ENCODE assay signal across 8 cellular contexts in the genomic region with DNA sequence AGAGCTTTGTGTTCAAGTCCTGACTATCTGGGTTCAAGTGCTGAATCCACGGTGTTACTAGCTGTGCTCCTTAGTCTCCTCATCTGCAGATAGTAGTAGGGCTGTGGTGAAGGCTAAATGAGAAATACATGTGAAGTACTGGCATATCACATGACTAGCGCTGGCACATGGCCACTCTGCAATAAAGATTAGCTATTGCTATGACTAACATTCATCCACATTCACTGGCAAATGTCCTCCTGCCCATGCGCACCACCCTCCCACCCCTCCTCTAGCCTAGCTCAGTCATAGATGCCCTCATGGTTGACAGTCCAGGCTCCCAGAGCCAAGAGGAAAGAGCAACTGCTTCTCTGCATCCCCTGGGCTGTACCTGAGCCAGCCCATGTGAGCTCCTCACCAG. TPM values are rescaled to one million over a fixed set of nuclear protein-coding genes. Genes with fewer than 3 reads are reported as not detected.
A peak's percentile ranks its signal among the peaks of the same experiment; 100 is the strongest.
DNase-seq lines count a peak whose midpoint lies in the region; ATAC-seq and TF ChIP-seq lines count a peak whose summit lies in the region.
"Had no signal": no experiment of that assay in that cellular context is flagged by ENCODE, and none has a peak within 500 bp of the region (broad histone marks: within the 10 kb centered on the region; RNA-seq: fewer than 3 reads in every experiment).

No MANE protein-coding gene starts in this region.

- peak overlapping the region in 3 of 4 donors; percentile 61 to 82 (median 80) for H3K27ac ChIP-seq in gastroesophageal sphincter
- H3K27ac ChIP-seq in transverse colon: peak overlapping the region in 3 of 4 donors; percentile 13 to 59 (median 36)

- WGBS in gastroesophageal sphincter (ENCODE audit: low coverage in 1 of 2), 2 donors: 21% methylated on average over 3 of the region's 3 CpGs; no CpG with 5 or more reads in 1 of the 2 donors
- WGBS in transverse colon (ENCODE audit: low coverage in 1 of 2), 2 donors: 33 to 37% methylated on average over 1 to 3 of the region's 3 CpGs

- no peak for TF ChIP-seq EP300 in gastroesophageal sphincter (IDR thresholded peaks at IDR 0.05)
- TF ChIP-seq EP300 in transverse colon (IDR thresholded peaks at IDR 0.05; ENCODE audit: low read depth): no peak

- no peaks in the 10 kb centered on the region for H3K9me3 ChIP-seq in gastroesophageal sphincter
- H3K9me3 ChIP-seq in transverse colon: no peaks in the 10 kb centered on the region

- TF ChIP-seq CTCF in gastroesophageal sphincter (IDR thresholded peaks at IDR 0.05): no peak
- TF ChIP-seq CTCF in transverse colon (IDR thresholded peaks at IDR 0.05): no peak
- no peak for TF ChIP-seq CTCF in GM13977 (IDR thresholded peaks at IDR 0.05; ENCODE audit: extremely low read depth, insufficient read depth, missing control alignments)

- H3K36me3 ChIP-seq in gastroesophageal sphincter: peaks cover 0 to 23% of the 10 kb centered on the region in 2 donors
- H3K36me3 ChIP-seq in transverse colon: peaks cover 0 to 9% (median 2%) of the 10 kb centered on the region in 4 donors

- H3K27me3 ChIP-seq in gastroesophageal sphincter (no peaks in the 10 kb centered on the region), transverse colon (no peaks in the 10 kb centered on the region)

- no peak for TF ChIP-seq POLR2A in gastroesophageal sphincter (IDR thresholded peaks at IDR 0.05)
- TF ChIP-seq POLR2A in transverse colon (IDR thresholded peaks at IDR 0.05): no peak

- intact Hi-C loops in transverse colon (cut with DNase I; ENCODE audit: low total_unique reads): no loop called here

- in situ Hi-C loops in transverse colon (cut with MboI; ENCODE audit: low pct_ligation_motif_present in 1 of 4, low pct_unique_long_range_greater_than_20kb in 1 of 4, low sequenced_read_pairs in 3 of 4) (no loop called here), GM13977 (cut with MboI; ENCODE audit: low pct_unique_long_range_greater_than_20kb, low sequenced_read_pairs, unreplicated experiment) (loop anchor here (25.0 kb wide), 1 partner anchor 279 kb away; no protein-coding TSS in a partner anchor)

- H3K4me1 ChIP-seq in gastroesophageal sphincter (peaks cover 4 to 52% (median 28%) of the 10 kb centered on the region in 3 donors), transverse colon (peaks cover 0 to 35% (median 16%) of the 10 kb centered on the region in 4 donors)

- no peak overlapping the region for H3K4me3 ChIP-seq in gastroesophageal sphincter
- H3K4me3 ChIP-seq in transverse colon: no peak overlapping the region

- peak; percentile 93 for DNase-seq in HS-5 (ENCODE audit: low read depth)
- peak; percentile 91 for DNase-seq in T1000 (lab: John Stamatoyannopoulos, UW)
- DNase-seq in transverse colon: peak; percentile 92
- no peak for DNase-seq in GM13977 (ENCODE audit: low spot score)
- no peak for DNase-seq in activated CD8-positive, alpha-beta memory T cell treated with anti-CD3 and anti-CD28 coated beads for 24 hours

- no peak for ATAC-seq in gastroesophageal sphincter
- ATAC-seq in HG03139 (IDR thresholded peaks at IDR 0.05; ENCODE audit: unreplicated experiment): no peak

RNA-seq across cellular contexts. Expression of a gene that starts 8.5 kb away (rescaled TPM):
- 10 to 100 TPM; 43.3 to 57.8 (median 50.6) TPM for total RNA-seq in gastroesophageal sphincter
- total RNA-seq in transverse colon: 1 to 10 TPM; 1.2 to 5.4 (median 1.7) TPM
- total RNA-seq: T-helper 1 cell treated with Interleukin-12 subunit alpha and Interleukin-12 subunit beta and Interleukin-4 antibody, amounts not matched to agents 30 ng/mL and 1 ng/mL, for 36 hours had no signal

RNA-seq across cellular contexts. Expression of a gene that starts 15.8 kb away (rescaled TPM):
- 100 to 1,000 TPM; 102 to 166 (median 129) TPM for total RNA-seq in gastroesophageal sphincter
- 100 to 1,000 TPM in 3 of 4 donors, 10 to 100 TPM in 1; 54.6 to 165 (median 105) TPM for total RNA-seq in transverse colon

RNA-seq across cellular contexts. Expression of a gene that starts 22.5 kb away (rescaled TPM):
- total RNA-seq in gastroesophageal sphincter: 100 to 1,000 TPM; 147 to 243 (median 172) TPM
- total RNA-seq in transverse colon: 100 to 1,000 TPM in 1 of 4 donors, 10 to 100 TPM in 3; 74.3 to 187 (median 86.0) TPM

RNA-seq across cellular contexts. Expression of a gene that starts 44.8 kb away (rescaled TPM):
- total RNA-seq in gastroesophageal sphincter: 10 to 100 TPM; 23.8 to 43.4 (median 32.6) TPM
- 10 to 100 TPM; 18.3 to 41.8 (median 28.6) TPM for total RNA-seq in transverse colon

RNA-seq across cellular contexts. Expression of a gene that starts 49.6 kb away (rescaled TPM):
- under 1 TPM in 1 of 4 donors, not detected in 3; 0.73 TPM for total RNA-seq in gastroesophageal sphincter
- not detected for total RNA-seq in transverse colon

Comparison
In these comparisons a context has a peak if more than half of its experiments do, and no peak if none do; other contexts are left out.
1. DNase-seq: peak in HS-5 (single experiment), T1000 (single experiment) and transverse colon (single experiment); none in GM13977 (single experiment) and activated CD8-positive, alpha-beta memory T cell treated with anti-CD3 and anti-CD28 coated beads for 24 hours (single experiment).
2. RNA of a gene that starts 8.5 kb away (total RNA-seq): 43.3 to 57.8 TPM in gastroesophageal sphincter; 1.2 to 5.4 TPM in transverse colon; every median in the first group is over 4 times any median in the second.